Comparison of ENCODE assay signal across 18 cellular contexts in genomic region chr2:69517410-69517809, GRCh38.
A peak's percentile ranks its signal among the peaks of the same experiment; 100 is the strongest.
DNase-seq lines count a peak whose midpoint lies in the region; ATAC-seq and TF ChIP-seq lines count a peak whose summit lies in the region.
"Had no signal": no experiment of that assay in that cellular context is flagged by ENCODE, and none has a peak within 500 bp of the region (broad histone marks: within the 10 kb centered on the region; RNA-seq: fewer than 3 reads in every experiment).

No MANE protein-coding gene starts in this region.

- peaks cover 10% of the 10 kb centered on the region for H3K36me3 ChIP-seq in RWPE2 (ENCODE audit: low read depth)
- H3K36me3 ChIP-seq in CD4-positive, alpha-beta memory T cell (ENCODE audit: insufficient read depth, low read length): peaks cover 85% of the 10 kb centered on the region

- H3K36me3 Mint-ChIP-seq in CD4-positive, alpha-beta memory T cell: peaks cover 76 to 89% of the 10 kb centered on the region in 2 donors

- peak overlapping the region in 1 of 7 donors; percentile 42 for H3K27ac Mint-ChIP-seq in CD4-positive, alpha-beta memory T cell

- H3K9me3 ChIP-seq in RWPE2 (ENCODE audit: severe bottlenecking): no peaks in the 10 kb centered on the region
- H3K9me3 ChIP-seq in CD4-positive, alpha-beta memory T cell (ENCODE audit: control insufficient read depth in 1 of 2, low read length in 2 of 2): no peaks in the 10 kb centered on the region

- no peak overlapping the region for H3K4me3 Mint-ChIP-seq in CD4-positive, alpha-beta memory T cell

- POLR2A ChIA-PET in CD4-positive, alpha-beta memory T cell (lab: Charles Lee; ENCODE audit: partially characterized antibody): no interaction called here

- peaks cover 0 to 2% (median 0%) of the 10 kb centered on the region in 8 donors for H3K9me3 Mint-ChIP-seq in CD4-positive, alpha-beta memory T cell
- H3K9me3 Mint-ChIP-seq: CD4-positive, CD25-positive, alpha-beta regulatory T cell had no signal

- no peaks in the 10 kb centered on the region for H3K27me3 ChIP-seq in RWPE2 (ENCODE audit: insufficient read depth, poor library complexity, severe bottlenecking)
- H3K27me3 ChIP-seq in foreskin keratinocyte: no peaks in the 10 kb centered on the region
- H3K27me3 ChIP-seq in CD4-positive, alpha-beta memory T cell (ENCODE audit: insufficient read depth, low read length): no peaks in the 10 kb centered on the region

- no peaks in the 10 kb centered on the region for H3K27me3 Mint-ChIP-seq in CD4-positive, alpha-beta memory T cell
- H3K27me3 Mint-ChIP-seq: CD4-positive, CD25-positive, alpha-beta regulatory T cell had no signal

- DNase-seq in AG10803 (ENCODE audit: low read depth): peak; percentile 22
- no peak for DNase-seq in RWPE2 (ENCODE audit: low spot score)
- DNase-seq in choroid plexus epithelial cell (ENCODE audit: low read depth): peak; percentile 23
- peak; percentile 16 to 64 for DNase-seq in foreskin keratinocyte
- DNase-seq in midbrain (lab: John Stamatoyannopoulos, UW): no peak
- no peak for DNase-seq in NCI-H2171 (lab: John Stamatoyannopoulos, UW)
- no peak for DNase-seq in DMS153 treated with DMSO at 0.1 percent for 48 hours (lab: John Stamatoyannopoulos, UW; ENCODE audit: unreplicated experiment)
- no peak for DNase-seq in CD4-positive, alpha-beta memory T cell
- DNase-seq: CD4-positive, CD25-positive, alpha-beta regulatory T cell; COR-L47; DMS 273 treated with DMSO at 0.1 percent for 48 hours; Kasumi-1; NCI-H1694; NCI-H2081; NCI-H446; NCI-H526; OCI-M1; Right ventricle myocardium superior had no signal

- H3K4me1 ChIP-seq in RWPE2 (ENCODE audit: insufficient read depth, poor library complexity, severe bottlenecking) (peaks cover 18% of the 10 kb centered on the region), foreskin keratinocyte (peaks cover 10% of the 10 kb centered on the region)
- no peaks in the 10 kb centered on the region for H3K4me1 ChIP-seq in CD4-positive, alpha-beta memory T cell (ENCODE audit: insufficient read depth, low read length)

- H3K4me3 ChIP-seq in AG10803 (ENCODE audit: low read length): no peak overlapping the region
- no peak overlapping the region for H3K4me3 ChIP-seq in RWPE2 (ENCODE audit: severe bottlenecking)
- no peak overlapping the region for H3K4me3 ChIP-seq in choroid plexus epithelial cell (ENCODE audit: low read depth, low read length)
- H3K4me3 ChIP-seq in CD4-positive, alpha-beta memory T cell (ENCODE audit: low read length in 2 of 2): no peak overlapping the region

- TF ChIP-seq CTCF in AG10803 (conservative IDR thresholded peaks at IDR 0.05; ENCODE audit: low read length): no peak
- no peak for TF ChIP-seq CTCF in RWPE2 (IDR thresholded peaks at IDR 0.05; ENCODE audit: poor library complexity, severe bottlenecking)
- no peak for TF ChIP-seq CTCF in choroid plexus epithelial cell (conservative IDR thresholded peaks at IDR 0.05; ENCODE audit: low read depth, low read length)
- TF ChIP-seq CTCF in foreskin keratinocyte (conservative IDR thresholded peaks at IDR 0.05): no peak

- CTCF ChIA-PET in CD4-positive, alpha-beta memory T cell (lab: Charles Lee; ENCODE audit: partially characterized antibody): no interaction called here

- intact Hi-C loops in CD4-positive, alpha-beta memory T cell (cut with micrococcal nuclease): no loop called here

- no peak for ATAC-seq in RWPE2 (ENCODE audit: low read depth)
- ATAC-seq in foreskin keratinocyte: no peak

- peaks cover 1 to 5% (median 3%) of the 10 kb centered on the region in 4 donors for H3K4me1 Mint-ChIP-seq in CD4-positive, alpha-beta memory T cell

- H3K27ac ChIP-seq in RWPE2 (ENCODE audit: poor library complexity, severe bottlenecking) (peak overlapping the region; percentile 37), foreskin keratinocyte (no peak overlapping the region)
- no peak overlapping the region for H3K27ac ChIP-seq in CD4-positive, alpha-beta memory T cell (ENCODE audit: low read depth, low read length)

Comparison
In these comparisons a context has a peak if more than half of its experiments do, and no peak if none do; other contexts are left out.
1. DNase-seq: peak in AG10803 (single experiment), choroid plexus epithelial cell (single experiment) and foreskin keratinocyte (2 of 2); none in RWPE2 (single experiment), midbrain (single experiment), NCI-H2171 (single experiment), DMS153 treated with DMSO at 0.1 percent for 48 hours (single experiment) and CD4-positive, alpha-beta memory T cell (0 of 5).